Comparison of ENCODE assay signal across 26 cellular contexts in the genomic region with DNA sequence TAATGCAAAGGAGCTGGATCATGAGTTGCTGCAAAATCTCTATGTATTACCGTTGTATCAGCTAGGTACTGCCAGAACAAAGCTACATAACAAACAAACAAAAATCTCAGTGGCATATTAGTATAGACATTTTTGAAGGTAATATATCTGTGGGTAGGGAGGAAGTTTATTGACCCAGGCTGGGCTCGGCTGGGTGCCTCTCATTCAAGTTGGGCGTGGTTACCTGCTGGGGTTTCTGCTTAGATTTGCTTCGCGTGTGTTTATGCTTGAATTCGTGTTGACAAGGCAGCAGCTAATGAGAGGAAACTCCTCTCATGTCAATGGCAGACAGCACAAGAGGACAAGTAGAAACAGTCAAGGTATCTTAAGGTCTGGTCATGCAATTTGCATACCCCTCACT.
"Had no signal": no experiment of that assay in that cellular context is flagged by ENCODE, and none has a peak within 500 bp of the region (broad histone marks: within the 10 kb centered on the region; RNA-seq: fewer than 3 reads in every experiment).

No MANE protein-coding gene starts in this region.

- H3K4me2 ChIP-seq: neural progenitor cell had no signal

- H3K36me3 ChIP-seq: left ventricle myocardium inferior, neural progenitor cell, neutrophil, right atrium auricular region, sigmoid colon, spleen, suprapubic skin, thoracic aorta, tibial artery, upper lobe of right lung had no signal

- H3K27ac Mint-ChIP-seq: mesothelial cell of epicardium; naive B cell; natural killer cell; nephron progenitor cell; neural progenitor cell; stimulated activated effector memory CD8-positive, alpha-beta T cell treated with anti-CD3 and anti-CD28 coated beads, Interleukin-12 subunit alpha, Interleukin-12 subunit beta, amount 100 ng/mL, for 72 hours; stimulated activated naive CD8-positive, alpha-beta T cell treated with anti-CD3 and anti-CD28 coated beads, Interleukin-15, Interleukin-2, amounts not matched to agents 100 ng/mL and 50 ng/mL, for 24 hours had no signal

- H3K9me3 Mint-ChIP-seq: mesothelial cell of epicardium, nephron progenitor cell, neural progenitor cell had no signal

- ATAC-seq: natural killer cell; stimulated activated effector memory CD8-positive, alpha-beta T cell treated with anti-CD3 and anti-CD28 coated beads, Interleukin-12 subunit alpha, Interleukin-12 subunit beta, amount 100 ng/mL, for 72 hours; upper lobe of right lung had no signal

- H3K4me3 ChIP-seq: left ventricle myocardium inferior, lung, neural progenitor cell, right atrium auricular region, sigmoid colon, spleen, suprapubic skin, thoracic aorta, tibial artery, upper lobe of right lung had no signal

- H3K4me1 ChIP-seq: left ventricle myocardium inferior, neural progenitor cell, parathyroid adenoma, right atrium auricular region, sigmoid colon, spleen, suprapubic skin, tibial artery, upper lobe of right lung had no signal

- H3K27me3 Mint-ChIP-seq: naive B cell; stimulated activated naive CD8-positive, alpha-beta T cell treated with anti-CD3 and anti-CD28 coated beads, Interleukin-15, Interleukin-2, amounts not matched to agents 100 ng/mL and 50 ng/mL, for 24 hours had no signal

- DNase-seq: hypothalamus; islet precursor cell; left ventricle myocardium inferior; mesendoderm; naive B cell; natural killer cell; nephron progenitor cell; occipital lobe; sigmoid colon; small intestine; spleen; stimulated activated CD4-positive, alpha-beta T cell treated with anti-CD3 and anti-CD28 coated beads, Interleukin-4, amount 100 ng/mL, for 24 hours; stimulated activated naive CD4-positive, alpha-beta T cell; tibial artery; trophoblast cell; upper lobe of right lung had no signal

- H3K36me3 Mint-ChIP-seq: mesothelial cell of epicardium; naive B cell; natural killer cell; neural progenitor cell; stimulated activated effector memory CD8-positive, alpha-beta T cell treated with anti-CD3 and anti-CD28 coated beads, Interleukin-12 subunit alpha, Interleukin-12 subunit beta, amount 100 ng/mL, for 72 hours had no signal

- H3K4me3 Mint-ChIP-seq: mesothelial cell of epicardium; naive B cell; natural killer cell; nephron progenitor cell; neural progenitor cell; stimulated activated effector memory CD8-positive, alpha-beta T cell treated with anti-CD3 and anti-CD28 coated beads, Interleukin-12 subunit alpha, Interleukin-12 subunit beta, amount 100 ng/mL, for 72 hours; stimulated activated naive CD8-positive, alpha-beta T cell treated with anti-CD3 and anti-CD28 coated beads, Interleukin-15, Interleukin-2, amounts not matched to agents 100 ng/mL and 50 ng/mL, for 24 hours had no signal

- H2AFZ ChIP-seq: neural progenitor cell, parathyroid adenoma had no signal

- H3K79me2 ChIP-seq: parathyroid adenoma had no signal

- H3K27ac ChIP-seq: left ventricle myocardium inferior, neural progenitor cell, neutrophil, parathyroid adenoma, right atrium auricular region, sigmoid colon, spleen, suprapubic skin, thoracic aorta, tibial artery, upper lobe of right lung had no signal

- H3K27me3 ChIP-seq: neural progenitor cell, neutrophil, right atrium auricular region, sigmoid colon, spleen, suprapubic skin, tibial artery, upper lobe of right lung had no signal

- H3K4me1 Mint-ChIP-seq: mesothelial cell of epicardium; naive B cell; natural killer cell; nephron progenitor cell; neural progenitor cell; stimulated activated effector memory CD8-positive, alpha-beta T cell treated with anti-CD3 and anti-CD28 coated beads, Interleukin-12 subunit alpha, Interleukin-12 subunit beta, amount 100 ng/mL, for 72 hours had no signal
